In the genomic region with DNA sequence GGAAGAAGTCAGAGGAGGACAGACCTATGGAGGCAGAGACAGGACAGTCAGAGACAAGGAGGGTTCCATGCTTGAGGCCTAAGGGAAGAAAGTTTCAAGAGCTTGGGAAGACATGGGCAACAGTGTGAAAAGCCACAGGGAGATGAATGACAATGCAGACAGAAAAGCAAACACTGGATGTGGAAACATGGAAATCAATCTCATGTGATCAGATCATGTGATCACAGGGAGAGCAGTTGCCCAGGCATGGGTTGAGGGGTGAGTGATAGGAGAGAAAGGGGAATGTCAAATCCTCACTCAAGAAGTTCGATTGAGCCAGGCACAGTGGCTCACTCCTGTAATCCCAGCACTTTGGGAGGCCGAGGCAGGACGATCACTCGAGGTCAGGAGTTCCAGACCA, we compare ENCODE assay signal across 1 cellular context.
TF ChIP-seq lines count a peak whose summit lies in the region.

No MANE protein-coding gene starts in this region.

TF ChIP-seq in HepG2, 621 proteins besides CTCF, POLR2A, EP300 and RAD21 (continued from another document and continues in another):
- TF ChIP-seq KLF9 (CRISPR knock-in tag; IDR thresholded peaks at IDR 0.05; ENCODE audit: low read depth) (no peak), ZFY (CRISPR knock-in tag; IDR thresholded peaks at IDR 0.05) (no peak), ZNF180 (CRISPR knock-in tag; IDR thresholded peaks at IDR 0.05; ENCODE audit: borderline replicate concordance, low read depth) (no peak), NBN (conservative IDR thresholded peaks at IDR 0.05) (no peak), FOXP4 (CRISPR knock-in tag; IDR thresholded peaks at IDR 0.05) (no peak), NFATC3 (CRISPR knock-in tag; IDR thresholded peaks at IDR 0.05) (no peak), ZC3H13 (CRISPR knock-in tag; IDR thresholded peaks at IDR 0.05) (no peak), ZNF451 (CRISPR knock-in tag; IDR thresholded peaks at IDR 0.05) (no peak), YEATS2 (CRISPR knock-in tag; IDR thresholded peaks at IDR 0.05; ENCODE audit: borderline replicate concordance) (0 out of 2 replicates have a peak, but pooled peaks have one; percentile 45), ZNF772 (CRISPR knock-in tag; IDR thresholded peaks at IDR 0.05) (no peak), HMG20B (CRISPR knock-in tag; conservative IDR thresholded peaks at IDR 0.05) (no peak), NFIC (IDR thresholded peaks at IDR 0.05; ENCODE audit: low read length) (no peak), MED13 (CRISPR knock-in tag; IDR thresholded peaks at IDR 0.05) (no peak), AHR (CRISPR knock-in tag; IDR thresholded peaks at IDR 0.05) (no peak), DPF2 (CRISPR knock-in tag; IDR thresholded peaks at IDR 0.05; ENCODE audit: borderline replicate concordance, low read depth) (no peak), FOXA3 (CRISPR knock-in tag; IDR thresholded peaks at IDR 0.05) (peak; percentile 44; the same call in 1 of the 2 replicates), ZFAT (CRISPR knock-in tag; conservative IDR thresholded peaks at IDR 0.05) (no peak), REL (CRISPR knock-in tag; conservative IDR thresholded peaks at IDR 0.05) (no peak), SP2 (CRISPR knock-in tag; IDR thresholded peaks at IDR 0.05) (no peak), SAP130 (CRISPR knock-in tag; IDR thresholded peaks at IDR 0.05; ENCODE audit: low read depth) (peak; percentile 43; the same call in 1 of the 2 replicates), RELA (CRISPR knock-in tag; IDR thresholded peaks at IDR 0.05) (no peak), ZNF253 (CRISPR knock-in tag; IDR thresholded peaks at IDR 0.05; ENCODE audit: borderline replicate concordance) (no peak), KLF15 (CRISPR knock-in tag; IDR thresholded peaks at IDR 0.05; ENCODE audit: borderline replicate concordance) (no peak), THRA (CRISPR knock-in tag; IDR thresholded peaks at IDR 0.05; ENCODE audit: borderline replicate concordance) (no peak), ATF2 (CRISPR knock-in tag; IDR thresholded peaks at IDR 0.05) (no peak), FOXK1 (CRISPR knock-in tag; IDR thresholded peaks at IDR 0.05; ENCODE audit: borderline replicate concordance, low read depth) (no peak), ZNF619 (CRISPR knock-in tag; IDR thresholded peaks at IDR 0.05) (no peak), SSRP1 (CRISPR knock-in tag; IDR thresholded peaks at IDR 0.05) (no peak), JUNB (CRISPR knock-in tag; IDR thresholded peaks at IDR 0.05; ENCODE audit: borderline replicate concordance) (no peak), RERE (CRISPR knock-in tag; IDR thresholded peaks at IDR 0.05; ENCODE audit: low read depth) (no peak), SMAD3 (CRISPR knock-in tag; IDR thresholded peaks at IDR 0.05) (no peak), NR2C2 (CRISPR knock-in tag; IDR thresholded peaks at IDR 0.05; ENCODE audit: borderline replicate concordance) (no peak), RAD51 (IDR thresholded peaks at IDR 0.05; ENCODE audit: borderline replicate concordance) (peak; percentile 74), ZBTB34 (CRISPR knock-in tag; IDR thresholded peaks at IDR 0.05) (no peak), ZNF768 (CRISPR knock-in tag; IDR thresholded peaks at IDR 0.05) (no peak), ZNF724P (CRISPR knock-in tag; IDR thresholded peaks at IDR 0.05; ENCODE audit: borderline replicate concordance) (no peak), ZNF329 (CRISPR knock-in tag; IDR thresholded peaks at IDR 0.05; ENCODE audit: low read depth) (no peak)
- TF ChIP-seq, protein P1, sequence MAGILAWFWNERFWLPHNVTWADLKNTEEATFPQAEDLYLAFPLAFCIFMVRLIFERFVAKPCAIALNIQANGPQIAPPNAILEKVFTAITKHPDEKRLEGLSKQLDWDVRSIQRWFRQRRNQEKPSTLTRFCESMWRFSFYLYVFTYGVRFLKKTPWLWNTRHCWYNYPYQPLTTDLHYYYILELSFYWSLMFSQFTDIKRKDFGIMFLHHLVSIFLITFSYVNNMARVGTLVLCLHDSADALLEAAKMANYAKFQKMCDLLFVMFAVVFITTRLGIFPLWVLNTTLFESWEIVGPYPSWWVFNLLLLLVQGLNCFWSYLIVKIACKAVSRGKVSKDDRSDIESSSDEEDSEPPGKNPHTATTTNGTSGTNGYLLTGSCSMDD (CRISPR knock-in tag; IDR thresholded peaks at IDR 0.05): no peak
- TF ChIP-seq, protein P2, sequence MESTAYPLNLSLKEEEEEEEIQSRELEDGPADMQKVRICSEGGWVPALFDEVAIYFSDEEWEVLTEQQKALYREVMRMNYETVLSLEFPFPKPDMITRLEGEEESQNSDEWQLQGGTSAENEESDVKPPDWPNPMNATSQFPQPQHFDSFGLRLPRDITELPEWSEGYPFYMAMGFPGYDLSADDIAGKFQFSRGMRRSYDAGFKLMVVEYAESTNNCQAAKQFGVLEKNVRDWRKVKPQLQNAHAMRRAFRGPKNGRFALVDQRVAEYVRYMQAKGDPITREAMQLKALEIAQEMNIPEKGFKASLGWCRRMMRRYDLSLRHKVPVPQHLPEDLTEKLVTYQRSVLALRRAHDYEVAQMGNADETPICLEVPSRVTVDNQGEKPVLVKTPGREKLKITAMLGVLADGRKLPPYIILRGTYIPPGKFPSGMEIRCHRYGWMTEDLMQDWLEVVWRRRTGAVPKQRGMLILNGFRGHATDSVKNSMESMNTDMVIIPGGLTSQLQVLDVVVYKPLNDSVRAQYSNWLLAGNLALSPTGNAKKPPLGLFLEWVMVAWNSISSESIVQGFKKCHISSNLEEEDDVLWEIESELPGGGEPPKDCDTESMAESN (CRISPR knock-in tag; conservative IDR thresholded peaks at IDR 0.05): no peak
- TF ChIP-seq, protein P3, sequence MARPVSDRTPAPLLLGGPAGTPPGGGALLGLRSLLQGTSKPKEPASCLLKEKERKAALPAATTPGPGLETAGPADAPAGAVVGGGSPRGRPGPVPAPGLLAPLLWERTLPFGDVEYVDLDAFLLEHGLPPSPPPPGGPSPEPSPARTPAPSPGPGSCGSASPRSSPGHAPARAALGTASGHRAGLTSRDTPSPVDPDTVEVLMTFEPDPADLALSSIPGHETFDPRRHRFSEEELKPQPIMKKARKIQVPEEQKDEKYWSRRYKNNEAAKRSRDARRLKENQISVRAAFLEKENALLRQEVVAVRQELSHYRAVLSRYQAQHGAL (CRISPR knock-in tag; IDR thresholded peaks at IDR 0.05; ENCODE audit: not compliant biosample characterization): no peak
- TF ChIP-seq, protein P4, sequence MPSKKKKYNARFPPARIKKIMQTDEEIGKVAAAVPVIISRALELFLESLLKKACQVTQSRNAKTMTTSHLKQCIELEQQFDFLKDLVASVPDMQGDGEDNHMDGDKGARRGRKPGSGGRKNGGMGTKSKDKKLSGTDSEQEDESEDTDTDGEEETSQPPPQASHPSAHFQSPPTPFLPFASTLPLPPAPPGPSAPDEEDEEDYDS (CRISPR knock-in tag; IDR thresholded peaks at IDR 0.05): no peak
- TF ChIP-seq, protein P5, sequence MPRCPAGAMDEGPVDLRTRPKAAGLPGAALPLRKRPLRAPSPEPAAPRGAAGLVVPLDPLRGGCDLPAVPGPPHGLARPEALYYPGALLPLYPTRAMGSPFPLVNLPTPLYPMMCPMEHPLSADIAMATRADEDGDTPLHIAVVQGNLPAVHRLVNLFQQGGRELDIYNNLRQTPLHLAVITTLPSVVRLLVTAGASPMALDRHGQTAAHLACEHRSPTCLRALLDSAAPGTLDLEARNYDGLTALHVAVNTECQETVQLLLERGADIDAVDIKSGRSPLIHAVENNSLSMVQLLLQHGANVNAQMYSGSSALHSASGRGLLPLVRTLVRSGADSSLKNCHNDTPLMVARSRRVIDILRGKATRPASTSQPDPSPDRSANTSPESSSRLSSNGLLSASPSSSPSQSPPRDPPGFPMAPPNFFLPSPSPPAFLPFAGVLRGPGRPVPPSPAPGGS (CRISPR knock-in tag; IDR thresholded peaks at IDR 0.05): no peak
- TF ChIP-seq, protein P6, sequence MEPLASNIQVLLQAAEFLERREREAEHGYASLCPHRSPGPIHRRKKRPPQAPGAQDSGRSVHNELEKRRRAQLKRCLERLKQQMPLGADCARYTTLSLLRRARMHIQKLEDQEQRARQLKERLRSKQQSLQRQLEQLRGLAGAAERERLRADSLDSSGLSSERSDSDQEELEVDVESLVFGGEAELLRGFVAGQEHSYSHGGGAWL (CRISPR knock-in tag; IDR thresholded peaks at IDR 0.05): no peak
- TF ChIP-seq, protein P7, sequence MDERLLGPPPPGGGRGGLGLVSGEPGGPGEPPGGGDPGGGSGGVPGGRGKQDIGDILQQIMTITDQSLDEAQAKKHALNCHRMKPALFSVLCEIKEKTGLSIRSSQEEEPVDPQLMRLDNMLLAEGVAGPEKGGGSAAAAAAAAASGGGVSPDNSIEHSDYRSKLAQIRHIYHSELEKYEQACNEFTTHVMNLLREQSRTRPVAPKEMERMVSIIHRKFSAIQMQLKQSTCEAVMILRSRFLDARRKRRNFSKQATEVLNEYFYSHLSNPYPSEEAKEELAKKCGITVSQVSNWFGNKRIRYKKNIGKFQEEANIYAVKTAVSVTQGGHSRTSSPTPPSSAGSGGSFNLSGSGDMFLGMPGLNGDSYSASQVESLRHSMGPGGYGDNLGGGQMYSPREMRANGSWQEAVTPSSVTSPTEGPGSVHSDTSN (CRISPR knock-in tag; IDR thresholded peaks at IDR 0.05): no peak
